Comparison of ENCODE assay signal across 8 cellular contexts in genomic region chr5:160008877-160009590, GRCh38. TPM values are rescaled to one million over a fixed set of nuclear protein-coding genes. Genes with fewer than 3 reads are reported as not detected.
DNase-seq lines count a peak whose midpoint lies in the region; TF ChIP-seq lines count a peak whose summit lies in the region.

Gene TTC1, plus strand, starts transcription at chr5:160009139. Its CDS starts 1,390 bp downstream, at chr5:160010529.

- H3K4me3 ChIP-seq in H7 (ENCODE audit: insufficient read depth, low read depth, low read length) (peak within 1 kb of the TSS; percentile 59), fibroblast of the aortic adventitia (ENCODE audit: low read depth, low read length) (peak within 1 kb of the TSS; percentile 99)

- H3K27me3 ChIP-seq in H7 (ENCODE audit: control insufficient read depth, insufficient read depth, low read length): no peaks in the 10 kb centered on the region

- H3K27me3 Mint-ChIP-seq in nephron (ENCODE audit: low read depth): no peaks in the 10 kb centered on the region
- H3K27me3 Mint-ChIP-seq in stimulated activated naive CD8-positive, alpha-beta T cell treated with anti-CD3 and anti-CD28 coated beads, Interleukin-15, Interleukin-2, amounts not matched to agents 100 ng/mL and 50 ng/mL, for 24 hours: no peaks in the 10 kb centered on the region

- TF ChIP-seq CTCF in fibroblast of the aortic adventitia (IDR thresholded peaks at IDR 0.05; ENCODE audit: insufficient read depth, low read length): no peak
- TF ChIP-seq CTCF in nephron (IDR thresholded peaks at IDR 0.05; ENCODE audit: unreplicated experiment in 3 of 3): no peak

- peaks cover 27% of the 10 kb centered on the region for H3K4me1 Mint-ChIP-seq in nephron
- peaks cover 27% of the 10 kb centered on the region for H3K4me1 Mint-ChIP-seq in stimulated activated naive CD8-positive, alpha-beta T cell treated with anti-CD3 and anti-CD28 coated beads, Interleukin-15, Interleukin-2, amounts not matched to agents 100 ng/mL and 50 ng/mL, for 24 hours (ENCODE audit: low read depth)

- H3K9me3 Mint-ChIP-seq in nephron: no peaks in the 10 kb centered on the region
- H3K9me3 Mint-ChIP-seq in stimulated activated naive CD8-positive, alpha-beta T cell treated with anti-CD3 and anti-CD28 coated beads, Interleukin-15, Interleukin-2, amounts not matched to agents 100 ng/mL and 50 ng/mL, for 24 hours: no peaks in the 10 kb centered on the region

- DNase-seq in ELR (ENCODE audit: low read depth) (peak; percentile 100), H7 (peak; percentile 82), M059J (ENCODE audit: low read depth) (peak; percentile 99), SHP77 (lab: John Stamatoyannopoulos, UW) (peak; percentile 97), fibroblast of the aortic adventitia (ENCODE audit: low read depth) (peak; percentile 100)
- DNase-seq in activated effector memory CD4-positive, alpha-beta T cell treated with Interleukin-2 at 50 U/mL for 16 hours: peak; percentile 82

- H3K36me3 Mint-ChIP-seq in nephron (ENCODE audit: low read depth): peaks cover 15% of the 10 kb centered on the region
- H3K36me3 Mint-ChIP-seq in stimulated activated naive CD8-positive, alpha-beta T cell treated with anti-CD3 and anti-CD28 coated beads, Interleukin-15, Interleukin-2, amounts not matched to agents 100 ng/mL and 50 ng/mL, for 24 hours (ENCODE audit: low read depth): peaks cover 20% of the 10 kb centered on the region

- peak within 1 kb of the TSS; percentile 93 to 95 (median 94) for H3K4me3 Mint-ChIP-seq in nephron
- peak within 1 kb of the TSS; percentile 98 for H3K4me3 Mint-ChIP-seq in stimulated activated naive CD8-positive, alpha-beta T cell treated with anti-CD3 and anti-CD28 coated beads, Interleukin-15, Interleukin-2, amounts not matched to agents 100 ng/mL and 50 ng/mL, for 24 hours

- peaks cover 10% of the 10 kb centered on the region for H3K36me3 ChIP-seq in H7 (replicated peaks; ENCODE audit: control insufficient read depth, insufficient read depth, low read length)

- H3K27ac Mint-ChIP-seq in nephron: peak within 1 kb of the TSS; percentile 81 to 93 (median 93)
- H3K27ac Mint-ChIP-seq in stimulated activated naive CD8-positive, alpha-beta T cell treated with anti-CD3 and anti-CD28 coated beads, Interleukin-15, Interleukin-2, amounts not matched to agents 100 ng/mL and 50 ng/mL, for 24 hours: peak within 1 kb of the TSS; percentile 95

RNA-seq across cellular contexts. Expression of gene TTC1, which starts in this region (rescaled TPM):
- 57.4 and 62.0 TPM in 2 replicates for total RNA-seq in H7 (2014; rRNA removed; shearing (Covaris generic))
- total RNA-seq in M059J (2014; rRNA removed; shearing (Covaris generic)): 71.3 and 76.1 TPM in 2 replicates
- total RNA-seq in fibroblast of the aortic adventitia (ENCODE audit: low replicate concordance): 43.4 and 56.4 TPM in 2 replicates

Comparison
In these comparisons a context has a peak if more than half of its experiments do, and no peak if none do; other contexts are left out.
1. Peak in every context shown above with its lines: DNase-seq and H3K4me3 ChIP-seq.